Comparison of ENCODE assay signal across 2 cellular contexts in the genomic region with DNA sequence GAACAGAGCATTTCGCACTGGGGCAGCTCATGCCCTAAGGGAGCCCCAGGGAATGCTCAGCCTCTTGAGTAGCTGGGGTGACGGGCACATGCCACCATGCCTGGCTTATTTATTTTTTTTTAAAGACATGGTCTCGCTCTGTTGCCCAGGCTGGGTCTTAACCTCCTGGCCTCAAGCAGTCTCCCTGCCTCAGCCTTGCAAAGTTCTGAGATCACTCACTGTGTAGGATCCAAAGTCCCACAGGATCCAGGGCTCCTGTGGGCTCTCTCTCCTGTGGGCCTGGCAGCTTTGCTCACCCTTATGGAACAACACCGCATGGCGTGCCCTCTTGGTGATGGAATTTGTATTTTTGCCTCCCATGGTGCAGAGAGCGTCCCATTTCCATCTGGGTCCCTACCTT.
TF ChIP-seq lines count a peak whose summit lies in the region.

No MANE protein-coding gene starts in this region.

TF ChIP-seq in HepG2, 621 proteins besides CTCF, POLR2A, EP300 and RAD21:
- TF ChIP-seq FOXO1 (CRISPR knock-in tag; IDR thresholded peaks at IDR 0.05) (no peak), ASH2L (IDR thresholded peaks at IDR 0.05; ENCODE audit: insufficient read length, low read depth, low read length) (no peak), FOXK1 (CRISPR knock-in tag; IDR thresholded peaks at IDR 0.05; ENCODE audit: borderline replicate concordance, low read depth) (no peak), ZNF563 (CRISPR knock-in tag; IDR thresholded peaks at IDR 0.05) (no peak), TOPORS (CRISPR knock-in tag; IDR thresholded peaks at IDR 0.05) (no peak), POLR2AphosphoS5 (IDR thresholded peaks at IDR 0.05; ENCODE audit: low read depth, low read length) (no peak), ZNF792 (CRISPR knock-in tag; IDR thresholded peaks at IDR 0.05) (no peak), RFXAP (CRISPR knock-in tag; IDR thresholded peaks at IDR 0.05; ENCODE audit: borderline replicate concordance) (no peak)
- TF ChIP-seq, protein P1, sequence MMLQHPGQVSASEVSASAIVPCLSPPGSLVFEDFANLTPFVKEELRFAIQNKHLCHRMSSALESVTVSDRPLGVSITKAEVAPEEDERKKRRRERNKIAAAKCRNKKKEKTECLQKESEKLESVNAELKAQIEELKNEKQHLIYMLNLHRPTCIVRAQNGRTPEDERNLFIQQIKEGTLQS (CRISPR knock-in tag; IDR thresholded peaks at IDR 0.05): no peak

TF ChIP-seq in WTC11, 78 proteins besides CTCF, POLR2A, EP300 and RAD21:
- TF ChIP-seq, protein P2, sequence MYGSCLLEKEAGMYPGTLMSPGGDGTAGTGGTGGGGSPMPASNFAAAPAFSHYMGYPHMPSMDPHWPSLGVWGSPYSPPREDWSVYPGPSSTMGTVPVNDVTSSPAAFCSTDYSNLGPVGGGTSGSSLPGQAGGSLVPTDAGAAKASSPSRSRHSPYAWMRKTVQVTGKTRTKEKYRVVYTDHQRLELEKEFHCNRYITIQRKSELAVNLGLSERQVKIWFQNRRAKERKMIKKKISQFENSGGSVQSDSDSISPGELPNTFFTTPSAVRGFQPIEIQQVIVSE (CRISPR knock-in tag; IDR thresholded peaks at IDR 0.05; ENCODE audit: borderline replicate concordance): no peak
- TF ChIP-seq ATF1 (CRISPR knock-in tag; IDR thresholded peaks at IDR 0.05) (no peak), ZNF416 (CRISPR knock-in tag; IDR thresholded peaks at IDR 0.05) (no peak), IRF2 (CRISPR knock-in tag; IDR thresholded peaks at IDR 0.05; ENCODE audit: borderline replicate concordance, low read depth) (no peak), OVOL2 (CRISPR knock-in tag; IDR thresholded peaks at IDR 0.05; ENCODE audit: borderline replicate concordance) (no peak), NFE2L1 (CRISPR knock-in tag; IDR thresholded peaks at IDR 0.05) (no peak), EMX1 (CRISPR knock-in tag; IDR thresholded peaks at IDR 0.05) (no peak), NR3C1 (CRISPR knock-in tag; conservative IDR thresholded peaks at IDR 0.05; ENCODE audit: low read depth) (no peak), FOXK1 (CRISPR knock-in tag; IDR thresholded peaks at IDR 0.05) (no peak), PRRX2 (CRISPR knock-in tag; IDR thresholded peaks at IDR 0.05) (no peak), HMGA2 (CRISPR knock-in tag; IDR thresholded peaks at IDR 0.05) (no peak), ZNF138 (CRISPR knock-in tag; conservative IDR thresholded peaks at IDR 0.05) (no peak), TEAD4 (CRISPR knock-in tag; IDR thresholded peaks at IDR 0.05) (no peak), NFATC4 (CRISPR knock-in tag; IDR thresholded peaks at IDR 0.05) (no peak), JUN (CRISPR knock-in tag; IDR thresholded peaks at IDR 0.05) (no peak), CBFB (CRISPR knock-in tag; IDR thresholded peaks at IDR 0.05; ENCODE audit: low read depth) (no peak), SMAD4 (CRISPR knock-in tag; IDR thresholded peaks at IDR 0.05) (no peak)
- TF ChIP-seq, protein P3, sequence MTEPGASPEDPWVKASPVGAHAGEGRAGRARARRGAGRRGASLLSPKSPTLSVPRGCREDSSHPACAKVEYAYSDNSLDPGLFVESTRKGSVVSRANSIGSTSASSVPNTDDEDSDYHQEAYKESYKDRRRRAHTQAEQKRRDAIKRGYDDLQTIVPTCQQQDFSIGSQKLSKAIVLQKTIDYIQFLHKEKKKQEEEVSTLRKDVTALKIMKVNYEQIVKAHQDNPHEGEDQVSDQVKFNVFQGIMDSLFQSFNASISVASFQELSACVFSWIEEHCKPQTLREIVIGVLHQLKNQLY (CRISPR knock-in tag; IDR thresholded peaks at IDR 0.05): no peak
- TF ChIP-seq, protein P4, sequence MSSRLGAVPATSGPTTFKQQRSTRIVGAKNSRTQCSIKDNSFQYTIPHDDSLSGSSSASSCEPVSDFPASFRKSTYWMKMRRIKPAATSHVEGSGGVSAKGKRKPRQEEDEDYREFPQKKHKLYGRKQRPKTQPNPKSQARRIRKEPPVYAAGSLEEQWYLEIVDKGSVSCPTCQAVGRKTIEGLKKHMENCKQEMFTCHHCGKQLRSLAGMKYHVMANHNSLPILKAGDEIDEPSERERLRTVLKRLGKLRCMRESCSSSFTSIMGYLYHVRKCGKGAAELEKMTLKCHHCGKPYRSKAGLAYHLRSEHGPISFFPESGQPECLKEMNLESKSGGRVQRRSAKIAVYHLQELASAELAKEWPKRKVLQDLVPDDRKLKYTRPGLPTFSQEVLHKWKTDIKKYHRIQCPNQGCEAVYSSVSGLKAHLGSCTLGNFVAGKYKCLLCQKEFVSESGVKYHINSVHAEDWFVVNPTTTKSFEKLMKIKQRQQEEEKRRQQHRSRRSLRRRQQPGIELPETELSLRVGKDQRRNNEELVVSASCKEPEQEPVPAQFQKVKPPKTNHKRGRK (CRISPR knock-in tag; IDR thresholded peaks at IDR 0.05; ENCODE audit: borderline replicate concordance): no peak
- TF ChIP-seq, protein P5, sequence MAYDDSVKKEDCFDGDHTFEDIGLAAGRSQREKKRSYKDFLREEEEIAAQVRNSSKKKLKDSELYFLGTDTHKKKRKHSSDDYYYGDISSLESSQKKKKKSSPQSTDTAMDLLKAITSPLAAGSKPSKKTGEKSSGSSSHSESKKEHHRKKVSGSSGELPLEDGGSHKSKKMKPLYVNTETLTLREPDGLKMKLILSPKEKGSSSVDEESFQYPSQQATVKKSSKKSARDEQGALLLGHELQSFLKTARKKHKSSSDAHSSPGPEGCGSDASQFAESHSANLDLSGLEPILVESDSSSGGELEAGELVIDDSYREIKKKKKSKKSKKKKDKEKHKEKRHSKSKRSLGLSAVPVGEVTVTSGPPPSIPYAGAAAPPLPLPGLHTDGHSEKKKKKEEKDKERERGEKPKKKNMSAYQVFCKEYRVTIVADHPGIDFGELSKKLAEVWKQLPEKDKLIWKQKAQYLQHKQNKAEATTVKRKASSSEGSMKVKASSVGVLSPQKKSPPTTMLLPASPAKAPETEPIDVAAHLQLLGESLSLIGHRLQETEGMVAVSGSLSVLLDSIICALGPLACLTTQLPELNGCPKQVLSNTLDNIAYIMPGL (CRISPR knock-in tag; IDR thresholded peaks at IDR 0.05): no peak
